In the genomic region with DNA sequence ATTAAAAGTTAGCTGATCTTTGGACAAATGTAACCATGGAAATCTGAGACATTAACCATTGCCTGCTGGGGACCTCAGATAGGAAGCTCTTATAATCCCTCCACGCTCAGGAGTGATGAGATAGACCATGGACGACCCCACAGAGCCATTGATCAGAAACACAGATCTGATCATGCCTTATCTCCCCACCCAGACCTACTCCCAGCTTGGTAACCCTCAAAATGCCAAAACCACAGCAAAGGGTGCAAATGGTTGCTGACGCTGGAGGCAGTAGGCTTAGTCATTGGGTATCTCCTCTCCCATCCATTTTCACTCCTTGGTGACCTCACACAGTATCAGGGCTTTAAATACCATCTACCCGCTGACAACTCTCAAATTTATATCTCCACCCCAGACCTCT, we compare ENCODE assay signal across 25 cellular contexts.
"Had no signal": no experiment of that assay in that cellular context is flagged by ENCODE, and none has a peak within 500 bp of the region (broad histone marks: within the 10 kb centered on the region; RNA-seq: fewer than 3 reads in every experiment).

No MANE protein-coding gene starts in this region.

- H3K4me3 ChIP-seq: colonic mucosa, esophagus squamous epithelium, gastrocnemius medialis, heart right ventricle, left lung, lower lobe of right lung, mucosa of descending colon had no signal

- H3K9me3 ChIP-seq: colonic mucosa, esophagus squamous epithelium, gastrocnemius medialis, left lung, lower lobe of right lung, mucosa of descending colon had no signal

- DNase-seq: colonic mucosa; cortex of kidney; effector CD8-positive, alpha-beta T cell; effector memory CD8-positive, alpha-beta T cell; endodermal cell; esophagus squamous epithelium; foreskin fibroblast; foreskin melanocyte; gastrocnemius medialis; glutamatergic neuron; head of caudate nucleus; heart right ventricle; hippocampal formation; left cardiac atrium; left lung; left ventricle myocardium superior; lower lobe of right lung; mesenchymal stem cell; mucosa of descending colon; naive B cell had no signal

- FAIRE-seq: endometrium, islet of Langerhans, keratinocyte had no signal

- H3K36me3 ChIP-seq: colonic mucosa, esophagus squamous epithelium, gastrocnemius medialis, heart right ventricle, left lung, lower lobe of right lung had no signal

- H3K4me1 ChIP-seq: colonic mucosa, gastrocnemius medialis, heart right ventricle, left lung, lower lobe of right lung had no signal

- ATAC-seq: effector memory CD8-positive, alpha-beta T cell; esophagus mucosa; gastrocnemius medialis; heart right ventricle; left cardiac atrium; left lung; left ventricle myocardium superior; lower lobe of right lung; mucosa of descending colon had no signal

- H3K27ac ChIP-seq: colonic mucosa, epithelial cell of prostate, esophagus squamous epithelium, gastrocnemius medialis, heart right ventricle, left lung, lower lobe of right lung had no signal
